Comparison of ENCODE assay signal across 1 cellular context in genomic region chr6:33247977-33248642, GRCh38.
A peak's percentile ranks its signal among the peaks of the same experiment; 100 is the strongest.
TF ChIP-seq lines count a peak whose summit lies in the region.

No MANE protein-coding gene starts in this region.

TF ChIP-seq in GM12878, 131 proteins besides CTCF, POLR2A, EP300 and RAD21:
- TF ChIP-seq GATAD2B (conservative IDR thresholded peaks at IDR 0.05; ENCODE audit: low read depth) (no peak), SP1 (IDR thresholded peaks at IDR 0.05; ENCODE audit: low read depth, low read length) (peak; percentile 23), STAT3 (IDR thresholded peaks at IDR 0.05; ENCODE audit: low read depth, low read length) (no peak), RELA (IDR thresholded peaks at IDR 0.05; ENCODE audit: borderline replicate concordance, partially characterized antibody) (peak; percentile 33), ZNF622 (IDR thresholded peaks at IDR 0.05) (no peak), BRCA1 (IDR thresholded peaks at IDR 0.05; ENCODE audit: low read depth, low read length) (no peak), IRF4 (IDR thresholded peaks at IDR 0.05; ENCODE audit: low read depth, low read length) (0 out of 2 replicates have a peak, but pooled peaks have one; percentile 33), HDAC2 (IDR thresholded peaks at IDR 0.05) (no peak), NR2F1 (conservative IDR thresholded peaks at IDR 0.05) (no peak), POU2F2 (IDR thresholded peaks at IDR 0.05; ENCODE audit: borderline replicate concordance, low read depth, low read length) (peak; percentile 46; the same call in 1 of the 3 replicates), TARDBP (IDR thresholded peaks at IDR 0.05; ENCODE audit: borderline replicate concordance) (0 out of 2 replicates have a peak, but pooled peaks have one; percentile 47), HCFC1 (IDR thresholded peaks at IDR 0.05; ENCODE audit: low read length) (no peak), TAF1 (IDR thresholded peaks at IDR 0.05; ENCODE audit: borderline replicate concordance, low read depth, low read length) (no peak), SMARCA5 (IDR thresholded peaks at IDR 0.05) (peak; percentile 81; the same call in 1 of the 2 replicates), YY1 (IDR thresholded peaks at IDR 0.05; ENCODE audit: low read depth, low read length) (0 out of 2 replicates have a peak, but pooled peaks have one; percentile 61), SMAD5 (IDR thresholded peaks at IDR 0.05; ENCODE audit: low read depth) (no peak), NBN (IDR thresholded peaks at IDR 0.05) (peak; percentile 45; the same call in 1 of the 2 replicates), SMC3 (IDR thresholded peaks at IDR 0.05; ENCODE audit: borderline replicate concordance, low read length) (peak; percentile 79), SUPT20H (IDR thresholded peaks at IDR 0.05; ENCODE audit: borderline replicate concordance, control insufficient read depth, low read depth, low read length) (no peak), BHLHE40 (IDR thresholded peaks at IDR 0.05; ENCODE audit: borderline replicate concordance in 1 of 2, low read depth in 2 of 2, low read length in 1 of 2) (0 out of 4 replicates have a peak, but pooled peaks have one; percentile 14 to 17), ETV6 (conservative IDR thresholded peaks at IDR 0.05 in 1 of 2, IDR thresholded peaks at IDR 0.05 in 1 of 2; ENCODE audit: borderline replicate concordance in 1 of 2, low read depth in 1 of 2) (no peak), POLR2AphosphoS5 (IDR thresholded peaks at IDR 0.05; ENCODE audit: low read length) (no peak), NRF1 (conservative IDR thresholded peaks at IDR 0.05; ENCODE audit: low read depth, low read length) (peak; percentile 27; the same call in 1 of the 2 replicates), ASH2L (IDR thresholded peaks at IDR 0.05; ENCODE audit: borderline replicate concordance, low read depth) (no peak)
- TF ChIP-seq, protein P1, sequence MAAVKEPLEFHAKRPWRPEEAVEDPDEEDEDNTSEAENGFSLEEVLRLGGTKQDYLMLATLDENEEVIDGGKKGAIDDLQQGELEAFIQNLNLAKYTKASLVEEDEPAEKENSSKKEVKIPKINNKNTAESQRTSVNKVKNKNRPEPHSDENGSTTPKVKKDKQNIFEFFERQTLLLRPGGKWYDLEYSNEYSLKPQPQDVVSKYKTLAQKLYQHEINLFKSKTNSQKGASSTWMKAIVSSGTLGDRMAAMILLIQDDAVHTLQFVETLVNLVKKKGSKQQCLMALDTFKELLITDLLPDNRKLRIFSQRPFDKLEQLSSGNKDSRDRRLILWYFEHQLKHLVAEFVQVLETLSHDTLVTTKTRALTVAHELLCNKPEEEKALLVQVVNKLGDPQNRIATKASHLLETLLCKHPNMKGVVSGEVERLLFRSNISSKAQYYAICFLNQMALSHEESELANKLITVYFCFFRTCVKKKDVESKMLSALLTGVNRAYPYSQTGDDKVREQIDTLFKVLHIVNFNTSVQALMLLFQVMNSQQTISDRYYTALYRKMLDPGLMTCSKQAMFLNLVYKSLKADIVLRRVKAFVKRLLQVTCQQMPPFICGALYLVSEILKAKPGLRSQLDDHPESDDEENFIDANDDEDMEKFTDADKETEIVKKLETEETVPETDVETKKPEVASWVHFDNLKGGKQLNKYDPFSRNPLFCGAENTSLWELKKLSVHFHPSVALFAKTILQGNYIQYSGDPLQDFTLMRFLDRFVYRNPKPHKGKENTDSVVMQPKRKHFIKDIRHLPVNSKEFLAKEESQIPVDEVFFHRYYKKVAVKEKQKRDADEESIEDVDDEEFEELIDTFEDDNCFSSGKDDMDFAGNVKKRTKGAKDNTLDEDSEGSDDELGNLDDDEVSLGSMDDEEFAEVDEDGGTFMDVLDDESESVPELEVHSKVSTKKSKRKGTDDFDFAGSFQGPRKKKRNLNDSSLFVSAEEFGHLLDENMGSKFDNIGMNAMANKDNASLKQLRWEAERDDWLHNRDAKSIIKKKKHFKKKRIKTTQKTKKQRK (IDR thresholded peaks at IDR 0.05; ENCODE audit: low read depth, low read length): no peak
- TF ChIP-seq, protein P2, sequence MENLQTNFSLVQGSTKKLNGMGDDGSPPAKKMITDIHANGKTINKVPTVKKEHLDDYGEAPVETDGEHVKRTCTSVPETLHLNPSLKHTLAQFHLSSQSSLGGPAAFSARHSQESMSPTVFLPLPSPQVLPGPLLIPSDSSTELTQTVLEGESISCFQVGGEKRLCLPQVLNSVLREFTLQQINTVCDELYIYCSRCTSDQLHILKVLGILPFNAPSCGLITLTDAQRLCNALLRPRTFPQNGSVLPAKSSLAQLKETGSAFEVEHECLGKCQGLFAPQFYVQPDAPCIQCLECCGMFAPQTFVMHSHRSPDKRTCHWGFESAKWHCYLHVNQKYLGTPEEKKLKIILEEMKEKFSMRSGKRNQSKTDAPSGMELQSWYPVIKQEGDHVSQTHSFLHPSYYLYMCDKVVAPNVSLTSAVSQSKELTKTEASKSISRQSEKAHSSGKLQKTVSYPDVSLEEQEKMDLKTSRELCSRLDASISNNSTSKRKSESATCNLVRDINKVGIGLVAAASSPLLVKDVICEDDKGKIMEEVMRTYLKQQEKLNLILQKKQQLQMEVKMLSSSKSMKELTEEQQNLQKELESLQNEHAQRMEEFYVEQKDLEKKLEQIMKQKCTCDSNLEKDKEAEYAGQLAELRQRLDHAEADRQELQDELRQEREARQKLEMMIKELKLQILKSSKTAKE (IDR thresholded peaks at IDR 0.05; ENCODE audit: low read depth, poor library complexity, severe bottlenecking): peak; percentile 48
- TF ChIP-seq, protein P3, sequence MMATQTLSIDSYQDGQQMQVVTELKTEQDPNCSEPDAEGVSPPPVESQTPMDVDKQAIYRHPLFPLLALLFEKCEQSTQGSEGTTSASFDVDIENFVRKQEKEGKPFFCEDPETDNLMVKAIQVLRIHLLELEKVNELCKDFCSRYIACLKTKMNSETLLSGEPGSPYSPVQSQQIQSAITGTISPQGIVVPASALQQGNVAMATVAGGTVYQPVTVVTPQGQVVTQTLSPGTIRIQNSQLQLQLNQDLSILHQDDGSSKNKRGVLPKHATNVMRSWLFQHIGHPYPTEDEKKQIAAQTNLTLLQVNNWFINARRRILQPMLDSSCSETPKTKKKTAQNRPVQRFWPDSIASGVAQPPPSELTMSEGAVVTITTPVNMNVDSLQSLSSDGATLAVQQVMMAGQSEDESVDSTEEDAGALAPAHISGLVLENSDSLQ (IDR thresholded peaks at IDR 0.05): no peak
- TF ChIP-seq, protein P4, sequence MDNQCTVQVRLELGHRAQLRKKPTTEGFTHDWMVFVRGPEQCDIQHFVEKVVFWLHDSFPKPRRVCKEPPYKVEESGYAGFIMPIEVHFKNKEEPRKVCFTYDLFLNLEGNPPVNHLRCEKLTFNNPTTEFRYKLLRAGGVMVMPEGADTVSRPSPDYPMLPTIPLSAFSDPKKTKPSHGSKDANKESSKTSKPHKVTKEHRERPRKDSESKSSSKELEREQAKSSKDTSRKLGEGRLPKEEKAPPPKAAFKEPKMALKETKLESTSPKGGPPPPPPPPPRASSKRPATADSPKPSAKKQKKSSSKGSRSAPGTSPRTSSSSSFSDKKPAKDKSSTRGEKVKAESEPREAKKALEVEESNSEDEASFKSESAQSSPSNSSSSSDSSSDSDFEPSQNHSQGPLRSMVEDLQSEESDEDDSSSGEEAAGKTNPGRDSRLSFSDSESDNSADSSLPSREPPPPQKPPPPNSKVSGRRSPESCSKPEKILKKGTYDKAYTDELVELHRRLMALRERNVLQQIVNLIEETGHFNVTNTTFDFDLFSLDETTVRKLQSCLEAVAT (IDR thresholded peaks at IDR 0.05): peak; percentile 32; the same call in 1 of the 2 replicates
